In genomic region chr10:108904163-108904878, GRCh38 we compare ENCODE assay signal across 21 cellular contexts.
DNase-seq lines count a peak whose midpoint lies in the region; ATAC-seq lines count a peak whose summit lies in the region.
"Had no signal": no experiment of that assay in that cellular context is flagged by ENCODE, and none has a peak within 500 bp of the region (broad histone marks: within the 10 kb centered on the region; RNA-seq: fewer than 3 reads in every experiment).

No MANE protein-coding gene starts in this region.

- no peak overlapping the region for H2BK5ac ChIP-seq in trophoblast cell (ENCODE audit: low read depth, low read length, poor library complexity)

- DNase-seq in NCI-H748 (lab: John Stamatoyannopoulos, UW; ENCODE audit: unreplicated experiment) = peak; percentile 20
- DNase-seq in NCI-H748 treated with DMSO at 0.1 percent for 48 hours (lab: John Stamatoyannopoulos, UW) = no peak
- peak in 1 of 2 experiments; percentile 52 for DNase-seq in SJSA1 (ENCODE audit: low read depth in 1 of 2, low spot score in 2 of 2)
- DNase-seq in fibroblast of peridontal ligament (ENCODE audit: extremely low read depth) = peak; percentile 71
- DNase-seq in trophoblast cell = no peak
- no peak for DNase-seq in hippocampal formation (lab: John Stamatoyannopoulos, UW)
- no peak for DNase-seq in amygdala (lab: John Stamatoyannopoulos, UW)
- DNase-seq: C1 segment of cervical spinal cord; dorsolateral prefrontal cortex; islet precursor cell; NCI-H2171 treated with DMSO at 0.1 percent for 48 hours; retina; stimulated activated naive CD4-positive, alpha-beta T cell; T-cell; tibial artery had no signal

- H3K9me3 ChIP-seq in SJSA1 (replicated peaks) (no peaks in the 10 kb centered on the region), trophoblast cell (ENCODE audit: insufficient read depth, low read depth, low read length) (no peaks in the 10 kb centered on the region)
- H3K9me3 ChIP-seq: neutrophil, tibial artery had no signal

- no peak overlapping the region for H2AFZ ChIP-seq in trophoblast cell (ENCODE audit: insufficient read depth, low read length, poor library complexity)

- H4K8ac ChIP-seq in trophoblast cell (ENCODE audit: low read depth, low read length) = no peak overlapping the region

- H3K23ac ChIP-seq in trophoblast cell (ENCODE audit: low read length) = peak overlapping the region; percentile 73

- H3K36me3 ChIP-seq in SJSA1 (no peaks in the 10 kb centered on the region), trophoblast cell (ENCODE audit: control insufficient read depth in 1 of 2, insufficient read depth in 2 of 2, low read length in 2 of 2) (no peaks in the 10 kb centered on the region)
- H3K36me3 ChIP-seq: neutrophil, tibial artery had no signal

- no peak overlapping the region for H2BK12ac ChIP-seq in trophoblast cell (ENCODE audit: low read length)

- no peak overlapping the region for H3K4me2 ChIP-seq in trophoblast cell (ENCODE audit: low read length)
- H3K4me2 ChIP-seq: KMS-11 had no signal

- H2BK120ac ChIP-seq in trophoblast cell (ENCODE audit: insufficient read depth, low read length, poor library complexity) = no peak overlapping the region

- no peak overlapping the region for H3K4ac ChIP-seq in trophoblast cell (ENCODE audit: low read depth, low read length)

- no peak overlapping the region for H2AK5ac ChIP-seq in trophoblast cell (ENCODE audit: low read length)

- no peak overlapping the region for H3K18ac ChIP-seq in trophoblast cell (ENCODE audit: low read length)

- H3K79me2 ChIP-seq in trophoblast cell (ENCODE audit: control insufficient read depth, insufficient read depth, low read length, poor library complexity) = no peaks in the 10 kb centered on the region

- H4K12ac ChIP-seq in trophoblast cell (ENCODE audit: low read depth, low read length) = no peak overlapping the region

- no peak overlapping the region for H3K9ac ChIP-seq in trophoblast cell (ENCODE audit: low read length)
- H3K9ac ChIP-seq: KMS-11 had no signal

- peaks cover 59% of the 10 kb centered on the region for H3K4me1 ChIP-seq in SJSA1 (replicated peaks)
- no peaks in the 10 kb centered on the region for H3K4me1 ChIP-seq in trophoblast cell (ENCODE audit: control insufficient read depth in 1 of 2, insufficient read depth in 2 of 2, low read length in 2 of 2)
- H3K4me1 ChIP-seq: tibial artery had no signal

- no peak overlapping the region for H3K14ac ChIP-seq in trophoblast cell (ENCODE audit: low read length)

- H3K27me3 ChIP-seq in SJSA1 (replicated peaks) (no peaks in the 10 kb centered on the region), trophoblast cell (ENCODE audit: insufficient read depth, low read length) (no peaks in the 10 kb centered on the region)
- H3K27me3 ChIP-seq: neutrophil, tibial artery had no signal

- H3K79me1 ChIP-seq in trophoblast cell (ENCODE audit: low read length) = no peaks in the 10 kb centered on the region

- no CpG with 5 or more reads among the region's 6 CpGs for WGBS in trophoblast cell (ENCODE audit: extremely low coverage, insufficient coverage, insufficient read length)

- no peak overlapping the region for H4K91ac ChIP-seq in trophoblast cell (ENCODE audit: low read depth, low read length)

- no peak overlapping the region for H3K4me3 ChIP-seq in SJSA1
- no peak overlapping the region for H3K4me3 ChIP-seq in trophoblast cell (ENCODE audit: low read depth, low read length)
- H3K4me3 ChIP-seq: dorsolateral prefrontal cortex, tibial artery had no signal

- ATAC-seq in HG03095 (IDR thresholded peaks at IDR 0.05; ENCODE audit: unreplicated experiment) = no peak
- ATAC-seq: activated naive CD4-positive, alpha-beta T cell treated with anti-CD3 and anti-CD28 coated beads, Interleukin-2, amount 50 U/mL, for 72 hours; T-cell had no signal

- peak overlapping the region; percentile 32; the same call in 1 of the 2 replicates for H3K27ac ChIP-seq in SJSA1
- no peak overlapping the region for H3K27ac ChIP-seq in trophoblast cell (ENCODE audit: low read depth, low read length)
- H3K27ac ChIP-seq: 22Rv1, dorsolateral prefrontal cortex, KMS-11, neutrophil, RWPE1, tibial artery had no signal

Comparison
In these comparisons a context has a peak if more than half of its experiments do, and no peak if none do; other contexts are left out.
1. DNase-seq: peak in NCI-H748 (single experiment) and fibroblast of peridontal ligament (single experiment); none in NCI-H748 treated with DMSO at 0.1 percent for 48 hours (single experiment), trophoblast cell (0 of 2), hippocampal formation (0 of 2) and amygdala (0 of 56).